In genomic region chr22:35758394-35758793, GRCh38 we compare ENCODE assay signal across 37 cellular contexts. TPM values are rescaled to one million over a fixed set of nuclear protein-coding genes. Genes with fewer than 3 reads are reported as not detected.
"Had no signal": no experiment of that assay in that cellular context is flagged by ENCODE, and none has a peak within 500 bp of the region (broad histone marks: within the 10 kb centered on the region; RNA-seq: fewer than 3 reads in every experiment).

No MANE protein-coding gene starts in this region.

- H3K27me3 Mint-ChIP-seq: activated CD4-positive, alpha-beta memory T cell treated with anti-CD3 and anti-CD28 coated beads, Interleukin-2, amount 10 ng/mL, durations not matched to agents 7 days and 5 days; activated CD4-positive, alpha-beta T cell treated with anti-CD3 and anti-CD28 coated beads for 36 hours; activated CD4-positive, alpha-beta T cell treated with anti-CD3 and anti-CD28 coated beads, Interleukin-2, amount 10 ng/mL, durations not matched to agents 7 days and 5 days; activated CD8-positive, alpha-beta memory T cell treated with anti-CD3 and anti-CD28 coated beads, Interleukin-2, amount 10 ng/mL, durations not matched to agents 7 days and 5 days; activated naive CD4-positive, alpha-beta T cell treated with anti-CD3 and anti-CD28 coated beads, Interleukin-2, amount 50 U/mL, for 24 hours; activated naive CD8-positive, alpha-beta T cell; activated T-cell treated with anti-CD3 and anti-CD28 coated beads, Interleukin-2, amount 50 U/mL, for 24 hours had no signal

- H3K9me3 ChIP-seq: ascending aorta had no signal

- H3K9me3 Mint-ChIP-seq: activated B cell treated with CpG ODN at 0.5 μM for 24 hours; activated CD4-positive, alpha-beta memory T cell treated with anti-CD3 and anti-CD28 coated beads, Interleukin-2, amount 10 ng/mL, durations not matched to agents 7 days and 5 days; activated CD4-positive, alpha-beta T cell treated with anti-CD3 and anti-CD28 coated beads, Interleukin-2, amount 10 ng/mL, durations not matched to agents 7 days and 5 days; activated naive CD4-positive, alpha-beta T cell treated with anti-CD3 and anti-CD28 coated beads, Interleukin-2, amount 50 U/mL, for 24 hours; activated naive CD8-positive, alpha-beta T cell treated with anti-CD3 and anti-CD28 coated beads, Interleukin-2, amount 10 ng/mL, durations not matched to agents 7 days and 5 days; activated naive CD8-positive, alpha-beta T cell treated with anti-CD3 and anti-CD28 coated beads, Interleukin-2, amount 50 U/mL, for 24 hours; activated T-cell treated with anti-CD3 and anti-CD28 coated beads, Interleukin-2, amount 50 U/mL, for 24 hours; activated T-helper 2 cell treated with anti-CD3 and anti-CD28 coated beads, Interferon-gamma antibody, Interleukin-2, Interleukin-4, amounts not matched to agents 10 μg/mL and 5 μg/mL and 100 μg/mL, durations not matched to agents 14 hours and 24 hours and 36 hours; brain; central memory CD8-positive, alpha-beta T cell; T-helper 1 cell treated with Interleukin-12 subunit alpha and Interleukin-12 subunit beta and Interleukin-4 antibody, amounts not matched to agents 30 μg/mL and 1 μg/mL, for 36 hours; T-helper 2 cell treated with Interferon-gamma antibody and Interleukin-4, amounts not matched to agents 5 μg/mL and 100 μg/mL, for 36 hours had no signal

- H3K36me3 Mint-ChIP-seq: activated CD8-positive, alpha-beta memory T cell treated with anti-CD3 and anti-CD28 coated beads, Interleukin-2, amount 10 ng/mL, durations not matched to agents 7 days and 5 days; activated naive CD4-positive, alpha-beta T cell treated with anti-CD3 and anti-CD28 coated beads, Interleukin-2, amount 50 U/mL, for 24 hours; activated naive CD8-positive, alpha-beta T cell treated with anti-CD3 and anti-CD28 coated beads, Interleukin-2, amount 10 ng/mL, durations not matched to agents 7 days and 5 days had no signal

- H3K4me1 ChIP-seq: ascending aorta had no signal

- H3K27me3 ChIP-seq: ascending aorta, cardiac muscle cell had no signal

- ATAC-seq: activated CD4-positive, alpha-beta T cell treated with anti-CD3 and anti-CD28 coated beads for 36 hours; activated CD8-positive, alpha-beta memory T cell treated with anti-CD3 and anti-CD28 coated beads, Interleukin-2, amount 10 ng/mL, durations not matched to agents 7 days and 5 days; activated CD8-positive, alpha-beta T cell treated with anti-CD3 and anti-CD28 coated beads, Interleukin-2, amount 10 ng/mL, durations not matched to agents 7 days and 5 days had no signal

- H3K27ac Mint-ChIP-seq: activated B cell treated with CpG ODN at 0.5 μM for 24 hours; activated CD4-positive, alpha-beta memory T cell treated with anti-CD3 and anti-CD28 coated beads, Interleukin-2, amount 10 ng/mL, durations not matched to agents 7 days and 5 days; activated CD4-positive, alpha-beta T cell treated with anti-CD3 and anti-CD28 coated beads for 36 hours; activated CD4-positive, alpha-beta T cell treated with anti-CD3 and anti-CD28 coated beads, Interleukin-2, amount 10 ng/mL, durations not matched to agents 7 days and 5 days; activated CD8-positive, alpha-beta memory T cell treated with anti-CD3 and anti-CD28 coated beads, Interleukin-2, amount 10 ng/mL, durations not matched to agents 7 days and 5 days; activated CD8-positive, alpha-beta T cell treated with anti-CD3 and anti-CD28 coated beads, Interleukin-2, amount 10 ng/mL, durations not matched to agents 7 days and 5 days; activated naive CD4-positive, alpha-beta T cell treated with anti-CD3 and anti-CD28 coated beads, Interleukin-2, amount 50 U/mL, for 24 hours; activated naive CD8-positive, alpha-beta T cell; activated naive CD8-positive, alpha-beta T cell treated with anti-CD3 and anti-CD28 coated beads, Interleukin-2, amount 10 ng/mL, durations not matched to agents 7 days and 5 days; activated naive CD8-positive, alpha-beta T cell treated with anti-CD3 and anti-CD28 coated beads, Interleukin-2, amount 50 U/mL, for 24 hours; activated T-cell treated with anti-CD3 and anti-CD28 coated beads, Interleukin-2, amount 50 U/mL, for 24 hours; activated T-helper 2 cell treated with anti-CD3 and anti-CD28 coated beads, Interferon-gamma antibody, Interleukin-2, Interleukin-4, amounts not matched to agents 10 μg/mL and 5 μg/mL and 100 μg/mL, durations not matched to agents 14 hours and 24 hours and 36 hours; T-helper 1 cell treated with Interleukin-12 subunit alpha and Interleukin-12 subunit beta and Interleukin-4 antibody, amounts not matched to agents 30 μg/mL and 1 μg/mL, for 36 hours; T-helper 2 cell treated with Interferon-gamma antibody and Interleukin-4, amounts not matched to agents 5 μg/mL and 100 μg/mL, for 36 hours had no signal

- H3K4me3 Mint-ChIP-seq: activated B cell treated with CpG ODN at 0.5 μM for 24 hours; activated CD4-positive, alpha-beta memory T cell treated with anti-CD3 and anti-CD28 coated beads, Interleukin-2, amount 10 ng/mL, durations not matched to agents 7 days and 5 days; activated CD4-positive, alpha-beta T cell treated with anti-CD3 and anti-CD28 coated beads for 36 hours; activated CD4-positive, alpha-beta T cell treated with anti-CD3 and anti-CD28 coated beads, Interleukin-2, amount 10 ng/mL, durations not matched to agents 7 days and 5 days; activated CD8-positive, alpha-beta memory T cell treated with anti-CD3 and anti-CD28 coated beads, Interleukin-2, amount 10 ng/mL, durations not matched to agents 7 days and 5 days; activated CD8-positive, alpha-beta T cell treated with anti-CD3 and anti-CD28 coated beads, Interleukin-2, amount 10 ng/mL, durations not matched to agents 7 days and 5 days; activated naive CD4-positive, alpha-beta T cell treated with anti-CD3 and anti-CD28 coated beads, Interleukin-2, amount 50 U/mL, for 24 hours; activated naive CD8-positive, alpha-beta T cell; activated naive CD8-positive, alpha-beta T cell treated with anti-CD3 and anti-CD28 coated beads, Interleukin-2, amount 10 ng/mL, durations not matched to agents 7 days and 5 days; activated naive CD8-positive, alpha-beta T cell treated with anti-CD3 and anti-CD28 coated beads, Interleukin-2, amount 50 U/mL, for 24 hours; activated T-cell treated with anti-CD3 and anti-CD28 coated beads, Interleukin-2, amount 50 U/mL, for 24 hours; brain; central memory CD8-positive, alpha-beta T cell; T-helper 1 cell treated with Interleukin-12 subunit alpha and Interleukin-12 subunit beta and Interleukin-4 antibody, amounts not matched to agents 30 μg/mL and 1 μg/mL, for 36 hours; T-helper 2 cell treated with Interferon-gamma antibody and Interleukin-4, amounts not matched to agents 5 μg/mL and 100 μg/mL, for 36 hours had no signal

- H3K4me1 Mint-ChIP-seq: activated B cell treated with CpG ODN at 0.5 μM for 24 hours; activated CD4-positive, alpha-beta T cell treated with anti-CD3 and anti-CD28 coated beads for 36 hours; activated naive CD4-positive, alpha-beta T cell treated with anti-CD3 and anti-CD28 coated beads, Interleukin-2, amount 50 U/mL, for 24 hours; central memory CD8-positive, alpha-beta T cell had no signal

- DNase-seq: activated B cell treated with CpG ODN at 0.5 μM for 24 hours; activated CD4-positive, alpha-beta memory T cell treated with anti-CD3 and anti-CD28 coated beads, Interleukin-2, amount 10 ng/mL, durations not matched to agents 7 days and 5 days; activated CD4-positive, alpha-beta T cell treated with anti-CD3 and anti-CD28 coated beads for 1 hour; activated CD4-positive, alpha-beta T cell treated with anti-CD3 and anti-CD28 coated beads for 36 hours; activated CD4-positive, alpha-beta T cell treated with anti-CD3 and anti-CD28 coated beads for 48 hours; activated CD4-positive, alpha-beta T cell treated with anti-CD3 and anti-CD28 coated beads, Interleukin-2, amount 10 ng/mL, durations not matched to agents 7 days and 5 days; activated CD4-positive, alpha-beta T cell treated with anti-CD3 and anti-CD28 coated beads, Interleukin-2, amount 50 U/mL, for 48 hours; activated CD8-positive, alpha-beta memory T cell treated with anti-CD3 and anti-CD28 coated beads for 24 hours; activated CD8-positive, alpha-beta memory T cell treated with anti-CD3 and anti-CD28 coated beads, Interleukin-2, amount 10 ng/mL, durations not matched to agents 7 days and 5 days; activated CD8-positive, alpha-beta memory T cell treated with anti-CD3 and anti-CD28 coated beads, Interleukin-2, amount 50 U/mL, for 48 hours; activated CD8-positive, alpha-beta T cell treated with anti-CD3 and anti-CD28 coated beads, Interleukin-2, amount 10 ng/mL, durations not matched to agents 7 days and 5 days; activated effector memory CD4-positive, alpha-beta T cell treated with Interleukin-2 at 50 U/mL for 16 hours; activated gamma-delta T cell; activated naive CD4-positive, alpha-beta T cell treated with Interleukin-2 at 50 U/mL for 16 hours; activated naive CD8-positive, alpha-beta T cell treated with anti-CD3 and anti-CD28 coated beads, Interleukin-2, amount 10 ng/mL, durations not matched to agents 7 days and 5 days; activated naive CD8-positive, alpha-beta T cell treated with anti-CD3 and anti-CD28 coated beads, Interleukin-2, amount 50 U/mL, for 24 hours; activated T-cell treated with anti-CD3 and anti-CD28 coated beads, Interleukin-2, amount 50 U/mL, for 24 hours; activated T-cell treated with anti-CD3 and anti-CD28 coated beads, Interleukin-2, amount 50 U/mL, for 48 hours; amygdala; anterior cingulate cortex; caudate nucleus; cerebellar nuclear complex; T-helper 2 cell; T-helper 9 cell had no signal

- FAIRE-seq: bronchial epithelial cell, TTC549 had no signal

- H3K27ac ChIP-seq: ascending aorta, VCaP had no signal

- H3K4me3 ChIP-seq: ascending aorta, cardiac muscle cell had no signal

RNA-seq across cellular contexts. Expression of gene APOL5, which starts 40.7 kb away (rescaled TPM):
- total RNA-seq: activated B cell treated with CpG ODN at 0.5 μM for 24 hours; activated CD4-positive, alpha-beta memory T cell treated with anti-CD3 and anti-CD28 coated beads, Interleukin-2, amount 10 ng/mL, durations not matched to agents 7 days and 5 days; activated CD4-positive, alpha-beta T cell treated with anti-CD3 and anti-CD28 coated beads for 36 hours; activated CD4-positive, alpha-beta T cell treated with anti-CD3 and anti-CD28 coated beads, Interleukin-2, amount 10 ng/mL, durations not matched to agents 7 days and 5 days; activated CD8-positive, alpha-beta memory T cell treated with anti-CD3 and anti-CD28 coated beads, Interleukin-2, amount 10 ng/mL, durations not matched to agents 7 days and 5 days; activated CD8-positive, alpha-beta T cell treated with anti-CD3 and anti-CD28 coated beads, Interleukin-2, amount 10 ng/mL, durations not matched to agents 7 days and 5 days; activated naive CD8-positive, alpha-beta T cell treated with anti-CD3 and anti-CD28 coated beads, Interleukin-2, amount 10 ng/mL, durations not matched to agents 7 days and 5 days; activated T-helper 2 cell treated with anti-CD3 and anti-CD28 coated beads, Interferon-gamma antibody, Interleukin-2, Interleukin-4, amounts not matched to agents 10 μg/mL and 5 μg/mL and 100 μg/mL, durations not matched to agents 14 hours and 24 hours and 36 hours; ascending aorta; bronchial epithelial cell; cardiac muscle cell; chondrocyte had no signal
- polyA plus RNA-seq: cardiac muscle cell had no signal
